ENCODE assay signal across 9 cellular contexts in the genomic region with DNA sequence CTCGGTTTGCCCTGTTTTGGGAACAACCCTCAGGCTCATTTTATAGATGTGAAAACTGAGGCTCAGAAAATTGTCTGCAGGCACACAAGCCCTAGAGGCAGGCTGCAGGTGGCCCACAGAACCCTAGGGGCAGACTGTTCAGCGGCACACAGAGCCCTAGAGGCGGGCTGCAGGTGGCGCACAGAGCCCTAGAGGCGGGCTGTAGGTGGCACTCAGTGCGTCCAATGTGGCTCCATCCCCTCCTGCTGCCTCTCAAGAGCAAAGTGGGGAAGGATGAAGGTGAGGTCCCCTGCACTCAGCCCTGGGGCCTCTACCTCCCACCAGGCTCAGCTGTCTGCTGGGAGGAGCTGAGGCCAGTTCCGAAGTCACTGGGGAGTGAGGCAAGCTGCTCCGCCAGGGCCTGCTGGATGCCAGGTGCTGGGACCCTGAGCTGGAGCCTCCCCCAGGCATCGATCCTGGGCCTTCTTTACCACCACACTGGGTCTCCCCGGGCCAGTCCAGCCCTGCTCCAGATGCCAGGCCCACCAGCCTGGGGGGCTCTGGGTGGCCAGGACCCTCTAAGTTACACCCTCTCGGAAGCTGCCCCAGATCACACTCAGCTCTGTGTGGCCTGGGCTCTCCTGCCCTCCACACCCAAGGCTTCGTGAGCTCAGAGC. TPM values are rescaled to one million over a fixed set of nuclear protein-coding genes. Genes with fewer than 3 reads are reported as not detected.
DNase-seq lines count a peak whose midpoint lies in the region; ATAC-seq and TF ChIP-seq lines count a peak whose summit lies in the region.
"Had no signal": no experiment of that assay in that cellular context is flagged by ENCODE, and none has a peak within 500 bp of the region (broad histone marks: within the 10 kb centered on the region; RNA-seq: fewer than 3 reads in every experiment).

No MANE protein-coding gene starts in this region.

- H3K36me3 ChIP-seq in DND-41 (ENCODE audit: insufficient read depth, low read length): no peaks in the 10 kb centered on the region
- H3K36me3 ChIP-seq: thoracic aorta had no signal

- ATAC-seq in DND-41 (ENCODE audit: insufficient read depth, low read depth) (peak; percentile 81), GM21390 (IDR thresholded peaks at IDR 0.05; ENCODE audit: unreplicated experiment) (peak; percentile 60), natural killer cell (peak; percentile 66 to 73 (median 71))
- ATAC-seq in activated T-cell treated with anti-CD3 and anti-CD28 coated beads, Interleukin-2, amount 50 U/mL, for 4 hours: peak; percentile 84 to 93

- peak overlapping the region in 1 of 2 donors; percentile 49 for H3K27ac Mint-ChIP-seq in natural killer cell

- H3K36me3 Mint-ChIP-seq in activated T-cell treated with anti-CD3 and anti-CD28 coated beads, Interleukin-2, amount 50 U/mL, for 4 hours (ENCODE audit: insufficient read depth): no peaks in the 10 kb centered on the region
- no peaks in the 10 kb centered on the region for H3K36me3 Mint-ChIP-seq in natural killer cell

- intact Hi-C loops in natural killer cell (cut with micrococcal nuclease): no loop called here

- no peaks in the 10 kb centered on the region for H3K9me3 Mint-ChIP-seq in activated T-cell treated with anti-CD3 and anti-CD28 coated beads, Interleukin-2, amount 50 U/mL, for 4 hours
- H3K9me3 Mint-ChIP-seq in natural killer cell: no peaks in the 10 kb centered on the region

- no peaks in the 10 kb centered on the region for H3K9me3 ChIP-seq in DND-41 (ENCODE audit: insufficient read depth, low read length, severe bottlenecking)
- H3K9me3 ChIP-seq: thoracic aorta had no signal

- DNase-seq in DND-41: peak; percentile 81
- DNase-seq in NCI-H460 (ENCODE audit: extremely low read depth, low read depth): peak; percentile 18
- DNase-seq in activated T-cell treated with anti-CD3 and anti-CD28 coated beads, Interleukin-2, amount 50 U/mL, for 4 hours: peak; percentile 44
- no peak for DNase-seq in natural killer cell
- no peak for DNase-seq in NCI-H2196 (lab: John Stamatoyannopoulos, UW; ENCODE audit: unreplicated experiment)
- DNase-seq in inferior parietal cortex (ENCODE audit: extremely low spot score): no peak
- DNase-seq in NCI-H446 treated with DMSO at 0.1 percent for 48 hours (lab: John Stamatoyannopoulos, UW): no peak

- H3K27ac ChIP-seq in DND-41 (ENCODE audit: low read length): peak overlapping the region; percentile 84
- H3K27ac ChIP-seq: thoracic aorta had no signal

- H3K27me3 Mint-ChIP-seq in activated T-cell treated with anti-CD3 and anti-CD28 coated beads, Interleukin-2, amount 50 U/mL, for 4 hours (ENCODE audit: low read depth): no peaks in the 10 kb centered on the region
- no peaks in the 10 kb centered on the region for H3K27me3 Mint-ChIP-seq in natural killer cell (ENCODE audit: low read depth in 2 of 2)

- peaks cover 35% of the 10 kb centered on the region for H3K4me1 Mint-ChIP-seq in activated T-cell treated with anti-CD3 and anti-CD28 coated beads, Interleukin-2, amount 50 U/mL, for 4 hours (ENCODE audit: low read depth)
- peaks cover 26 to 39% of the 10 kb centered on the region in 2 donors for H3K4me1 Mint-ChIP-seq in natural killer cell

- peak overlapping the region; percentile 68; the same call in 1 of the 2 replicates for H3K9ac ChIP-seq in DND-41 (ENCODE audit: low read depth, low read length)

- H3K4me3 ChIP-seq in DND-41 (ENCODE audit: low read depth in 1 of 2, low read length in 2 of 2): no peak overlapping the region
- H3K4me3 ChIP-seq: thoracic aorta had no signal

- no peak overlapping the region for H3K4me2 ChIP-seq in DND-41 (ENCODE audit: insufficient read depth, low read length)

- peaks cover 42% of the 10 kb centered on the region for H3K4me1 ChIP-seq in DND-41 (ENCODE audit: insufficient read depth, low read length)

- H3K79me2 ChIP-seq in DND-41 (ENCODE audit: insufficient read depth, low read length): no peaks in the 10 kb centered on the region

- H2AFZ ChIP-seq in DND-41 (ENCODE audit: low read depth, low read length): no peak overlapping the region

- H4K20me1 ChIP-seq in DND-41 (ENCODE audit: insufficient read depth, low read length): no peaks in the 10 kb centered on the region

- TF ChIP-seq CTCF in DND-41 (IDR thresholded peaks at IDR 0.05; ENCODE audit: borderline replicate concordance, extremely low read depth, low read length, poor library complexity, severe bottlenecking): peak; percentile 80
- peak; percentile 15 for TF ChIP-seq CTCF in natural killer cell (IDR thresholded peaks at IDR 0.05)

- no peaks in the 10 kb centered on the region for H3K27me3 ChIP-seq in DND-41 (ENCODE audit: insufficient read depth, low read length, poor library complexity)

- H3K4me3 Mint-ChIP-seq in activated T-cell treated with anti-CD3 and anti-CD28 coated beads, Interleukin-2, amount 50 U/mL, for 4 hours: no peak overlapping the region
- H3K4me3 Mint-ChIP-seq in natural killer cell: peak overlapping the region; percentile 9

RNA-seq across cellular contexts. Expression of a gene that starts 2.3 kb away (rescaled TPM):
- not detected in 2 replicates for total RNA-seq in NCI-H460 (2014; rRNA removed; shearing (Covaris generic))
- polyA plus RNA-seq in NCI-H460 (2014; cell fraction: nucleus; rRNA removed): 0.25 TPM in 1 of 2 replicates, not detected in the other
- under 1 TPM in 1 of 3 donors, not detected in 2; 0.37 TPM for total RNA-seq in activated T-cell treated with anti-CD3 and anti-CD28 coated beads, Interleukin-2, amount 50 U/mL, for 4 hours
- total RNA-seq in natural killer cell: 1 to 10 TPM in 1 of 3 donors, under 1 TPM in 1, not detected in 1; 0.96 to 1.1 TPM
- total RNA-seq: thoracic aorta had no signal

RNA-seq across cellular contexts. Expression of a gene that starts 8.7 kb away (rescaled TPM):
- not detected in 2 replicates for total RNA-seq in NCI-H460 (2014; rRNA removed; shearing (Covaris generic))
- polyA plus RNA-seq in NCI-H460 (2014; cell fraction: nucleus; rRNA removed): not detected in 2 replicates
- total RNA-seq in activated T-cell treated with anti-CD3 and anti-CD28 coated beads, Interleukin-2, amount 50 U/mL, for 4 hours: not detected
- total RNA-seq in natural killer cell: not detected
- total RNA-seq: thoracic aorta had no signal

RNA-seq across cellular contexts. Expression of a gene that starts 18.5 kb away (rescaled TPM):
- 3.5 and 6.9 TPM in 2 replicates for total RNA-seq in NCI-H460 (2014; rRNA removed; shearing (Covaris generic))
- polyA plus RNA-seq in NCI-H460 (2014; cell fraction: nucleus; rRNA removed): 34.1 and 51.9 TPM in 2 replicates
- 10 to 100 TPM; 10.2 to 14.4 (median 12.6) TPM for total RNA-seq in activated T-cell treated with anti-CD3 and anti-CD28 coated beads, Interleukin-2, amount 50 U/mL, for 4 hours
- total RNA-seq in natural killer cell: 1 to 10 TPM; 1.7 to 5.2 (median 4.1) TPM

RNA-seq across cellular contexts. Expression of a gene that starts 26.2 kb away (rescaled TPM):
- not detected in 2 replicates for total RNA-seq in NCI-H460 (2014; rRNA removed; shearing (Covaris generic))
- not detected in 2 replicates for polyA plus RNA-seq in NCI-H460 (2014; cell fraction: nucleus; rRNA removed)
- total RNA-seq in activated T-cell treated with anti-CD3 and anti-CD28 coated beads, Interleukin-2, amount 50 U/mL, for 4 hours: not detected
- total RNA-seq in natural killer cell: not detected
- total RNA-seq: thoracic aorta had no signal

RNA-seq across cellular contexts. Expression of a gene that starts 41.5 kb away (rescaled TPM):
- 152 and 162 TPM in 2 replicates for total RNA-seq in NCI-H460 (2014; rRNA removed; shearing (Covaris generic))
- polyA plus RNA-seq in NCI-H460 (2014; cell fraction: nucleus; rRNA removed): 685 and 736 TPM in 2 replicates
- 100 to 1,000 TPM; 338 to 353 (median 350) TPM for total RNA-seq in activated T-cell treated with anti-CD3 and anti-CD28 coated beads, Interleukin-2, amount 50 U/mL, for 4 hours
- 100 to 1,000 TPM; 346 to 393 (median 360) TPM for total RNA-seq in natural killer cell

Comparison
In these comparisons a context has a peak if more than half of its experiments do, and no peak if none do; other contexts are left out.
1. DNase-seq: peak in DND-41 (single experiment), NCI-H460 (single experiment) and activated T-cell treated with anti-CD3 and anti-CD28 coated beads, Interleukin-2, amount 50 U/mL, for 4 hours (single experiment); none in natural killer cell (single experiment), NCI-H2196 (single experiment), inferior parietal cortex (single experiment) and NCI-H446 treated with DMSO at 0.1 percent for 48 hours (single experiment).
2. Peak in every context shown above with its lines, with median percentiles within 50 percentile points of each other: ATAC-seq.